1 cellular context compared by ENCODE assay signal in the genomic region with DNA sequence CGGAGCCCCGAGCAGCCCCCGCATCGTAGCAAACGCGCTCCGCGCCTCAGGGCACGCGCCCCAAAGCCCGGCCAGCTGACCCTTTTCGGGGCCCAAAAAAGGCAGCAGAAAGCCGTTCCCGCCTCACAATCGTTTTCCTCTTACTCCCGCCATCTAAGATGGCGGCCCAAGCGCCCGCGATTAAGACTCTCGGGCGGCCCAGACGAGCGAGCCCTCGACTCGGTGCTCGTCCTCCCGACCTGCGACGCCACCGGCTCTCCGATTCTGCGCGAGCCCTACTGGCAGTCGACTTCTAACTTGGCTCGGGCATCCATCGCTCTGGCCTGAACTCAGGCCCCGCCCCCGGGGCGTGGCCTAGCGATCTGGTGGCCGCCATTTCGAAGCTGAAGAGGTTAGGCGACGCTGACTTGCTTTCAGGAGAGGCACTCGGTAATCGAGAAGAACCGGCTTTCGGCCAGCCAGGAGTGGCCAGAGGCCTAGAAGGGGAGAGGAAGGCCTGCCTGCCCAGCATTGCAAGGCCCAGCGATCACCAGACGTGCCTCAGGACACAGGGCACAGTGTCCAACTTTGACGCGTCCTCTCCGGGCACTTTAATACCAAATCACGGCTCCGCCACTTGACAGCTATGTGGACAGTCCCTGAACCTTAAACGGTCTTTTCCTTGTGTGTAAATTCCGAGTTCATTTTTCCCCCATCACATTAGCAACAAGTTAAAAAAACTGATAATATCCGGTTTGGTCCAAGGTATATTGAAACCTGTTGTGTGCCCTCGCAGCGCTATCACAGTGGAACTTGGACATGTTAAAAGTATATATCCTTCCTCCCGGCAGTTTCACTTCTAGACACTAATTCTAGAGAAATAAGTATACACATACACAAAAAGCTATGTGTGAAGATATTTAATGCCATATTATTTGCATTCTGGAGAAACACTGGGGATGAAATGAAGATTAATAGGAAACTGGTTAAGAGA.
TF ChIP-seq lines count a peak whose summit lies in the region.

RAF1 (minus strand) TSS at position 182 of the 973 bp plus-strand sequence. CDS start 45,396 bp downstream, outside the sequence.

TF ChIP-seq in HepG2, 621 proteins besides CTCF, POLR2A, EP300 and RAD21 (continued from another document and continues in another):
- peak; percentile 93 for TF ChIP-seq TARDBP (CRISPR knock-in tag; IDR thresholded peaks at IDR 0.05)
- no peak; the same call in 1 of the 2 replicates for TF ChIP-seq TIGD3 (CRISPR knock-in tag; IDR thresholded peaks at IDR 0.05; ENCODE audit: borderline replicate concordance)
- TF ChIP-seq MIER3 (CRISPR knock-in tag; IDR thresholded peaks at IDR 0.05; ENCODE audit: borderline replicate concordance) = peak; percentile 83
- TF ChIP-seq ZNF343 (CRISPR knock-in tag; IDR thresholded peaks at IDR 0.05) = peak; percentile 58; the same call in 1 of the 2 replicates
- TF ChIP-seq, protein P1, sequence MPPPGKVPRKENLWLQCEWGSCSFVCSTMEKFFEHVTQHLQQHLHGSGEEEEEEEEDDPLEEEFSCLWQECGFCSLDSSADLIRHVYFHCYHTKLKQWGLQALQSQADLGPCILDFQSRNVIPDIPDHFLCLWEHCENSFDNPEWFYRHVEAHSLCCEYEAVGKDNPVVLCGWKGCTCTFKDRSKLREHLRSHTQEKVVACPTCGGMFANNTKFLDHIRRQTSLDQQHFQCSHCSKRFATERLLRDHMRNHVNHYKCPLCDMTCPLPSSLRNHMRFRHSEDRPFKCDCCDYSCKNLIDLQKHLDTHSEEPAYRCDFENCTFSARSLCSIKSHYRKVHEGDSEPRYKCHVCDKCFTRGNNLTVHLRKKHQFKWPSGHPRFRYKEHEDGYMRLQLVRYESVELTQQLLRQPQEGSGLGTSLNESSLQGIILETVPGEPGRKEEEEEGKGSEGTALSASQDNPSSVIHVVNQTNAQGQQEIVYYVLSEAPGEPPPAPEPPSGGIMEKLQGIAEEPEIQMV (CRISPR knock-in tag; IDR thresholded peaks at IDR 0.05; ENCODE audit: low read depth) = peak; percentile 55; the same call in 1 of the 2 replicates
- TF ChIP-seq ZNF234 (CRISPR knock-in tag; conservative IDR thresholded peaks at IDR 0.05) = no peak
- TF ChIP-seq, protein P2, sequence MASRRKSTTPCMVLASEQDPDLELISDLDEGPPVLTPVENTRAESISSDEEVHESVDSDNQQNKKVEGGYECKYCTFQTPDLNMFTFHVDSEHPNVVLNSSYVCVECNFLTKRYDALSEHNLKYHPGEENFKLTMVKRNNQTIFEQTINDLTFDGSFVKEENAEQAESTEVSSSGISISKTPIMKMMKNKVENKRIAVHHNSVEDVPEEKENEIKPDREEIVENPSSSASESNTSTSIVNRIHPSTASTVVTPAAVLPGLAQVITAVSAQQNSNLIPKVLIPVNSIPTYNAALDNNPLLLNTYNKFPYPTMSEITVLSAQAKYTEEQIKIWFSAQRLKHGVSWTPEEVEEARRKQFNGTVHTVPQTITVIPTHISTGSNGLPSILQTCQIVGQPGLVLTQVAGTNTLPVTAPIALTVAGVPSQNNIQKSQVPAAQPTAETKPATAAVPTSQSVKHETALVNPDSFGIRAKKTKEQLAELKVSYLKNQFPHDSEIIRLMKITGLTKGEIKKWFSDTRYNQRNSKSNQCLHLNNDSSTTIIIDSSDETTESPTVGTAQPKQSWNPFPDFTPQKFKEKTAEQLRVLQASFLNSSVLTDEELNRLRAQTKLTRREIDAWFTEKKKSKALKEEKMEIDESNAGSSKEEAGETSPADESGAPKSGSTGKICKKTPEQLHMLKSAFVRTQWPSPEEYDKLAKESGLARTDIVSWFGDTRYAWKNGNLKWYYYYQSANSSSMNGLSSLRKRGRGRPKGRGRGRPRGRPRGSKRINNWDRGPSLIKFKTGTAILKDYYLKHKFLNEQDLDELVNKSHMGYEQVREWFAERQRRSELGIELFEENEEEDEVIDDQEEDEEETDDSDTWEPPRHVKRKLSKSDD (CRISPR knock-in tag; IDR thresholded peaks at IDR 0.05; ENCODE audit: low read depth) = peak; percentile 97
- TF ChIP-seq HNRNPL (IDR thresholded peaks at IDR 0.05; ENCODE audit: low read depth, low read length) = no peak
- peak; percentile 91 for TF ChIP-seq THAP11 (CRISPR knock-in tag; IDR thresholded peaks at IDR 0.05)
- TF ChIP-seq, protein P3, sequence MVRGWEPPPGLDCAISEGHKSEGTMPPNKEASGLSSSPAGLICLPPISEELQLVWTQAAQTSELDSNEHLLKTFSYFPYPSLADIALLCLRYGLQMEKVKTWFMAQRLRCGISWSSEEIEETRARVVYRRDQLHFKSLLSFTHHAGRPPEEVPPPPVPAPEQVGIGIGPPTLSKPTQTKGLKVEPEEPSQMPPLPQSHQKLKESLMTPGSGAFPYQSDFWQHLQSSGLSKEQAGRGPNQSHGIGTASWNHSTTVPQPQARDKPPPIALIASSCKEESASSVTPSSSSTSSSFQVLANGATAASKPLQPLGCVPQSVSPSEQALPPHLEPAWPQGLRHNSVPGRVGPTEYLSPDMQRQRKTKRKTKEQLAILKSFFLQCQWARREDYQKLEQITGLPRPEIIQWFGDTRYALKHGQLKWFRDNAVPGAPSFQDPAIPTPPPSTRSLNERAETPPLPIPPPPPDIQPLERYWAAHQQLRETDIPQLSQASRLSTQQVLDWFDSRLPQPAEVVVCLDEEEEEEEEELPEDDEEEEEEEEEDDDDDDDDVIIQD (CRISPR knock-in tag; IDR thresholded peaks at IDR 0.05; ENCODE audit: low read depth) = peak; percentile 72; the same call in 1 of the 2 replicates
- no peak for TF ChIP-seq ZNF549 (CRISPR knock-in tag; IDR thresholded peaks at IDR 0.05)
- TF ChIP-seq MXI1 (IDR thresholded peaks at IDR 0.05; ENCODE audit: borderline replicate concordance, low read depth, low read length) = peak; percentile 63; the same call in 2 of the 3 replicates
- peak; percentile 77 for TF ChIP-seq RXRA (CRISPR knock-in tag; IDR thresholded peaks at IDR 0.05)
- peak; percentile 74; the same call in 1 of the 2 replicates for TF ChIP-seq ZNF556 (CRISPR knock-in tag; IDR thresholded peaks at IDR 0.05; ENCODE audit: borderline replicate concordance)
- no peak for TF ChIP-seq NPAS2 (CRISPR knock-in tag; IDR thresholded peaks at IDR 0.05; ENCODE audit: borderline replicate concordance)
- peak; percentile 55; the same call in 1 of the 2 replicates for TF ChIP-seq MEIS2 (CRISPR knock-in tag; IDR thresholded peaks at IDR 0.05)
- TF ChIP-seq ZNF775 (CRISPR knock-in tag; IDR thresholded peaks at IDR 0.05; ENCODE audit: borderline replicate concordance) = no peak
- peak; percentile 45; the same call in 1 of the 2 replicates for TF ChIP-seq NR2F2 (IDR thresholded peaks at IDR 0.05; ENCODE audit: borderline replicate concordance, low read depth)
- no peak for TF ChIP-seq TEAD2 (CRISPR knock-in tag; IDR thresholded peaks at IDR 0.05)
- TF ChIP-seq, protein P4, sequence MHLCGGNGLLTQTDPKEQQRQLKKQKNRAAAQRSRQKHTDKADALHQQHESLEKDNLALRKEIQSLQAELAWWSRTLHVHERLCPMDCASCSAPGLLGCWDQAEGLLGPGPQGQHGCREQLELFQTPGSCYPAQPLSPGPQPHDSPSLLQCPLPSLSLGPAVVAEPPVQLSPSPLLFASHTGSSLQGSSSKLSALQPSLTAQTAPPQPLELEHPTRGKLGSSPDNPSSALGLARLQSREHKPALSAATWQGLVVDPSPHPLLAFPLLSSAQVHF (CRISPR knock-in tag; IDR thresholded peaks at IDR 0.05) = no peak
- no peak for TF ChIP-seq ZNF33A (CRISPR knock-in tag; IDR thresholded peaks at IDR 0.05; ENCODE audit: borderline replicate concordance)
- TF ChIP-seq ZNF790 (CRISPR knock-in tag; IDR thresholded peaks at IDR 0.05; ENCODE audit: borderline replicate concordance) = no peak
- TF ChIP-seq SIX4 (CRISPR knock-in tag; IDR thresholded peaks at IDR 0.05) = peak; percentile 63; the same call in 1 of the 2 replicates
- 0 out of 2 replicates have a peak, but pooled peaks have one; percentile 76 for TF ChIP-seq CBFB (CRISPR knock-in tag; IDR thresholded peaks at IDR 0.05)
- TF ChIP-seq BRD4 (CRISPR knock-in tag; IDR thresholded peaks at IDR 0.05) = no peak; the same call in 1 of the 2 replicates
- peak; percentile 76; the same call in 1 of the 2 replicates for TF ChIP-seq ZNF329 (CRISPR knock-in tag; IDR thresholded peaks at IDR 0.05; ENCODE audit: low read depth)
- TF ChIP-seq ZMYM3 (CRISPR knock-in tag; IDR thresholded peaks at IDR 0.05) = peak; percentile 69
- TF ChIP-seq RBM39 (IDR thresholded peaks at IDR 0.05; ENCODE audit: low read depth, low read length, poor library complexity, severe bottlenecking) = peak; percentile 93
- peak; percentile 56; the same call in 1 of the 2 replicates for TF ChIP-seq NFYB (CRISPR knock-in tag; IDR thresholded peaks at IDR 0.05)
- no peak for TF ChIP-seq SOX13 (IDR thresholded peaks at IDR 0.05)
- no peak for TF ChIP-seq SOX13 (CRISPR knock-in tag; conservative IDR thresholded peaks at IDR 0.05 in 1 of 2, IDR thresholded peaks at IDR 0.05 in 1 of 2)
- 0 out of 2 replicates have a peak, but pooled peaks have one; percentile 48 for TF ChIP-seq ATF5 (CRISPR knock-in tag; IDR thresholded peaks at IDR 0.05; ENCODE audit: low read depth)
- TF ChIP-seq JUND (CRISPR knock-in tag; IDR thresholded peaks at IDR 0.05) = 0 out of 2 replicates have a peak, but pooled peaks have one; percentile 33
- TF ChIP-seq KDM3A (CRISPR knock-in tag; IDR thresholded peaks at IDR 0.05; ENCODE audit: low read depth) = peak; percentile 79; the same call in 1 of the 2 replicates
- TF ChIP-seq, protein P5, sequence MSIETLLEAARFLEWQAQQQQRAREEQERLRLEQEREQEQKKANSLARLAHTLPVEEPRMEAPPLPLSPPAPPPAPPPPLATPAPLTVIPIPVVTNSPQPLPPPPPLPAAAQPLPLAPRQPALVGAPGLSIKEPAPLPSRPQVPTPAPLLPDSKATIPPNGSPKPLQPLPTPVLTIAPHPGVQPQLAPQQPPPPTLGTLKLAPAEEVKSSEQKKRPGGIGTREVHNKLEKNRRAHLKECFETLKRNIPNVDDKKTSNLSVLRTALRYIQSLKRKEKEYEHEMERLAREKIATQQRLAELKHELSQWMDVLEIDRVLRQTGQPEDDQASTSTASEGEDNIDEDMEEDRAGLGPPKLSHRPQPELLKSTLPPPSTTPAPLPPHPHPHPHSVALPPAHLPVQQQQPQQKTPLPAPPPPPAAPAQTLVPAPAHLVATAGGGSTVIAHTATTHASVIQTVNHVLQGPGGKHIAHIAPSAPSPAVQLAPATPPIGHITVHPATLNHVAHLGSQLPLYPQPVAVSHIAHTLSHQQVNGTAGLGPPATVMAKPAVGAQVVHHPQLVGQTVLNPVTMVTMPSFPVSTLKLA (IDR thresholded peaks at IDR 0.05) = no peak
- TF ChIP-seq ZNF12 (CRISPR knock-in tag; IDR thresholded peaks at IDR 0.05) = no peak; the same call in 1 of the 2 replicates
- no peak for TF ChIP-seq ZNF496 (CRISPR knock-in tag; IDR thresholded peaks at IDR 0.05; ENCODE audit: insufficient replicate concordance)
- TF ChIP-seq NCOA5 (CRISPR knock-in tag; IDR thresholded peaks at IDR 0.05) = no peak
- peak; percentile 36; the same call in 1 of the 2 replicates for TF ChIP-seq NR2F6 (IDR thresholded peaks at IDR 0.05)
- peak; percentile 56; the same call in 1 of the 2 replicates for TF ChIP-seq NR2F6 (CRISPR knock-in tag; IDR thresholded peaks at IDR 0.05)
- peak; percentile 75; the same call in 1 of the 2 replicates for TF ChIP-seq ZBTB4 (CRISPR knock-in tag; IDR thresholded peaks at IDR 0.05; ENCODE audit: borderline replicate concordance)
- peak; percentile 37; the same call in 1 of the 2 replicates for TF ChIP-seq E2F1 (CRISPR knock-in tag; IDR thresholded peaks at IDR 0.05)
- TF ChIP-seq BORCS8-MEF2B (CRISPR knock-in tag; IDR thresholded peaks at IDR 0.05) = no peak; the same call in 1 of the 2 replicates
- TF ChIP-seq MAFF (IDR thresholded peaks at IDR 0.05; ENCODE audit: low read depth, low read length) = peak; percentile 42; the same call in 1 of the 2 replicates
